Comparison of ENCODE assay signal across 21 cellular contexts in genomic region chr7:138958026-138958956, GRCh38. TPM values are rescaled to one million over a fixed set of nuclear protein-coding genes. Genes with fewer than 3 reads are reported as not detected.
DNase-seq lines count a peak whose midpoint lies in the region; ATAC-seq and TF ChIP-seq lines count a peak whose summit lies in the region.
"Had no signal": no experiment of that assay in that cellular context is flagged by ENCODE, and none has a peak within 500 bp of the region (broad histone marks: within the 10 kb centered on the region; RNA-seq: fewer than 3 reads in every experiment).

No MANE protein-coding gene starts in this region.

- H3K18ac ChIP-seq in trophoblast cell (ENCODE audit: low read length) = peak overlapping the region; percentile 55

- H2AK5ac ChIP-seq in trophoblast cell (ENCODE audit: low read length) = no peak overlapping the region

- no peak overlapping the region for H3K27ac ChIP-seq in trophoblast cell (ENCODE audit: low read depth, low read length)
- H3K27ac ChIP-seq: heart right ventricle, suprapubic skin had no signal

- no peak overlapping the region for H4K91ac ChIP-seq in trophoblast cell (ENCODE audit: low read depth, low read length)

- H3K4me3 ChIP-seq in fibroblast of pulmonary artery (replicated peaks; ENCODE audit: low read depth, low read length) = no peak overlapping the region
- H3K4me3 ChIP-seq in trophoblast cell (ENCODE audit: low read depth, low read length) = no peak overlapping the region
- H3K4me3 ChIP-seq: heart right ventricle, suprapubic skin had no signal

- no CpG with 5 or more reads among the region's 20 CpGs for WGBS in trophoblast cell (ENCODE audit: extremely low coverage, insufficient coverage, insufficient read length)

- DNase-seq in ELR (ENCODE audit: low read depth) (peak; percentile 47), amniotic epithelial cell (ENCODE audit: low read depth) (peak; percentile 91), fibroblast of pulmonary artery (ENCODE audit: low read depth) (peak; percentile 51), trophoblast cell (peak; percentile 80 to 95), amygdala (lab: John Stamatoyannopoulos, UW) (no peak), GM19238 (ENCODE audit: insufficient read length, low spot score) (no peak)
- DNase-seq: ACHN; activated CD4-positive, alpha-beta T cell treated with anti-CD3 and anti-CD28 coated beads, Interleukin-2, amount 10 ng/mL, durations not matched to agents 24 days and 14 days; activated effector memory CD4-positive, alpha-beta T cell treated with Interleukin-2 at 50 U/mL for 16 hours; DMS 273 treated with DMSO at 0.1 percent for 48 hours; effector memory CD8-positive, alpha-beta T cell; heart right ventricle; natural killer cell; NCI-H1694 treated with DMSO at 0.1 percent for 48 hours; stimulated activated CD4-positive, alpha-beta T cell treated with anti-CD3 and anti-CD28 coated beads, Interleukin-12 subunit alpha, Interleukin-12 subunit beta, amount 100 ng/mL, for 4 hours; stimulated activated CD8-positive, alpha-beta memory T cell treated with anti-CD3 and anti-CD28 coated beads, Interleukin-4, amount 100 ng/mL, for 48 hours; T-cell had no signal

- H3K4ac ChIP-seq in trophoblast cell (ENCODE audit: low read depth, low read length) = no peak overlapping the region

- no peaks in the 10 kb centered on the region for H3K79me2 ChIP-seq in trophoblast cell (ENCODE audit: control insufficient read depth, insufficient read depth, low read length, poor library complexity)

- no peak overlapping the region for H2BK12ac ChIP-seq in trophoblast cell (ENCODE audit: low read length)

- H2BK120ac ChIP-seq in trophoblast cell (ENCODE audit: insufficient read depth, low read length, poor library complexity) = no peak overlapping the region

- no peak overlapping the region for H3K9ac ChIP-seq in trophoblast cell (ENCODE audit: low read length)

- no peak overlapping the region for H3K4me2 ChIP-seq in trophoblast cell (ENCODE audit: low read length)

- H3K79me1 ChIP-seq in trophoblast cell (ENCODE audit: low read length) = no peaks in the 10 kb centered on the region

- no peak overlapping the region for H3K23ac ChIP-seq in trophoblast cell (ENCODE audit: low read length)

- H2AFZ ChIP-seq in trophoblast cell (ENCODE audit: insufficient read depth, low read length, poor library complexity) = no peak overlapping the region

- H3K36me3 ChIP-seq in trophoblast cell (ENCODE audit: control insufficient read depth in 1 of 2, insufficient read depth in 2 of 2, low read length in 2 of 2) = no peaks in the 10 kb centered on the region
- H3K36me3 ChIP-seq: heart right ventricle, suprapubic skin had no signal

- no peak overlapping the region for H4K12ac ChIP-seq in trophoblast cell (ENCODE audit: low read depth, low read length)

- peaks cover 4 to 6% of the 10 kb centered on the region in 2 experiments for H3K4me1 ChIP-seq in trophoblast cell (ENCODE audit: control insufficient read depth in 1 of 2, insufficient read depth in 2 of 2, low read length in 2 of 2)
- H3K4me1 ChIP-seq: suprapubic skin had no signal

- H3K14ac ChIP-seq in trophoblast cell (ENCODE audit: low read length) = no peak overlapping the region

- ATAC-seq in HG03175 (IDR thresholded peaks at IDR 0.05; ENCODE audit: unreplicated experiment) (no peak), HG02759 (IDR thresholded peaks at IDR 0.05; ENCODE audit: unreplicated experiment) (no peak)
- ATAC-seq: effector memory CD8-positive, alpha-beta T cell; natural killer cell; T-cell had no signal

- H2BK5ac ChIP-seq in trophoblast cell (ENCODE audit: low read depth, low read length, poor library complexity) = no peak overlapping the region

- peaks cover 2% of the 10 kb centered on the region for H3K9me3 ChIP-seq in trophoblast cell (ENCODE audit: insufficient read depth, low read depth, low read length)
- H3K9me3 ChIP-seq: heart right ventricle, suprapubic skin had no signal

- TF ChIP-seq CTCF in fibroblast of pulmonary artery (IDR thresholded peaks at IDR 0.05; ENCODE audit: low read length, missing control alignments) = no peak

- no peaks in the 10 kb centered on the region for H3K27me3 ChIP-seq in trophoblast cell (ENCODE audit: insufficient read depth, low read length)
- H3K27me3 ChIP-seq: heart right ventricle, suprapubic skin had no signal

- H4K8ac ChIP-seq in trophoblast cell (ENCODE audit: low read depth, low read length) = no peak overlapping the region

RNA-seq across cellular contexts. Expression of gene KIAA1549, which starts 22.9 kb away (rescaled TPM):
- polyA plus RNA-seq in trophoblast cell (2013) = 19.0 and 19.5 TPM in 2 replicates
- polyA plus RNA-seq: IgD-negative memory B cell had no signal

Comparison
In these comparisons a context has a peak if more than half of its experiments do, and no peak if none do; other contexts are left out.
1. DNase-seq: peak in ELR (single experiment), amniotic epithelial cell (single experiment), fibroblast of pulmonary artery (single experiment) and trophoblast cell (2 of 2); none in amygdala (0 of 56) and GM19238 (single experiment).